21 cellular contexts compared by ENCODE assay signal in the genomic region with DNA sequence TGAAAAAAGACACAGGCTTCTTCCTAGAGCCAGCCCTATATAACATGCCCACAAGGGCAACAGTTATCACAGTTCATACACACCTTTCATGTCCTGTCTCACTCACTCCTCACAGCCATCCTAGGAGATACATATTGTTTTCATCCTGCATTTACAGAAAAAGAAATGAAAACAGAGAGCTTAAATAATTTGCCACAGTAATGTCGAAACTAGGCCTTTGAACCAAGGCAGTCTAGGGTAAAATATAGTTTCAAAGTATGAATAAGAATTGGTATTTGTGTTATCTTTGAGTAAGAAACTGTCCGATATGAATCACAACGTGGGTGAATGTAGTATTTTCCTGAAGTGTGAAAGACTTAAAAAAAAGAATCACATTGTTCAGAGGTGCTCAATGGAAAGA. TPM values are rescaled to one million over a fixed set of nuclear protein-coding genes. Genes with fewer than 3 reads are reported as not detected.
DNase-seq lines count a peak whose midpoint lies in the region; ATAC-seq, FAIRE-seq and TF ChIP-seq lines count a peak whose summit lies in the region.
"Had no signal": no experiment of that assay in that cellular context is flagged by ENCODE, and none has a peak within 500 bp of the region (broad histone marks: within the 10 kb centered on the region; RNA-seq: fewer than 3 reads in every experiment).

No MANE protein-coding gene starts in this region.

- TF ChIP-seq CTCF in left lung (IDR thresholded peaks at IDR 0.05) (no peak), D721Med (IDR thresholded peaks at IDR 0.05; ENCODE audit: insufficient read depth, missing control alignments) (no peak)

- H3K4me1 ChIP-seq in left lung: no peaks in the 10 kb centered on the region
- H3K4me1 ChIP-seq: spleen, upper lobe of right lung had no signal

- H3K27me3 Mint-ChIP-seq in activated T-cell treated with anti-CD3 and anti-CD28 coated beads, Interleukin-2, amount 50 U/mL, for 72 hours (ENCODE audit: low read depth): peaks cover 10% of the 10 kb centered on the region

- no peaks in the 10 kb centered on the region for H3K27me3 ChIP-seq in left lung
- H3K27me3 ChIP-seq: spleen, upper lobe of right lung had no signal

- H3K36me3 ChIP-seq in left lung: no peaks in the 10 kb centered on the region
- H3K36me3 ChIP-seq: upper lobe of right lung had no signal

- no peaks in the 10 kb centered on the region for H3K9me3 ChIP-seq in left lung
- H3K9me3 ChIP-seq: spleen, upper lobe of right lung had no signal

- no peaks in the 10 kb centered on the region for H3K9me3 Mint-ChIP-seq in activated T-cell treated with anti-CD3 and anti-CD28 coated beads, Interleukin-2, amount 50 U/mL, for 72 hours
- H3K9me3 Mint-ChIP-seq in stimulated activated effector memory CD8-positive, alpha-beta T cell treated with anti-CD3 and anti-CD28 coated beads, Interleukin-12 subunit alpha, Interleukin-12 subunit beta, amount 100 ng/mL, for 72 hours: no peaks in the 10 kb centered on the region
- H3K9me3 Mint-ChIP-seq: activated naive CD4-positive, alpha-beta T cell treated with anti-CD3 and anti-CD28 coated beads for 36 hours had no signal

- no peaks in the 10 kb centered on the region for H3K36me3 Mint-ChIP-seq in activated T-cell treated with anti-CD3 and anti-CD28 coated beads, Interleukin-2, amount 50 U/mL, for 72 hours (ENCODE audit: insufficient read depth in 2 of 2)
- no peaks in the 10 kb centered on the region for H3K36me3 Mint-ChIP-seq in stimulated activated effector memory CD8-positive, alpha-beta T cell treated with anti-CD3 and anti-CD28 coated beads, Interleukin-12 subunit alpha, Interleukin-12 subunit beta, amount 100 ng/mL, for 72 hours

- FAIRE-seq in D721Med (lab: Jason Lieb, UNC): no peak
- FAIRE-seq: A204.1 had no signal

- peak overlapping the region in 1 of 2 donors; percentile 40 for H3K4me3 Mint-ChIP-seq in activated T-cell treated with anti-CD3 and anti-CD28 coated beads, Interleukin-2, amount 50 U/mL, for 72 hours
- H3K4me3 Mint-ChIP-seq in stimulated activated effector memory CD8-positive, alpha-beta T cell treated with anti-CD3 and anti-CD28 coated beads, Interleukin-12 subunit alpha, Interleukin-12 subunit beta, amount 100 ng/mL, for 72 hours: no peak overlapping the region
- H3K4me3 Mint-ChIP-seq: activated naive CD4-positive, alpha-beta T cell treated with anti-CD3 and anti-CD28 coated beads for 36 hours had no signal

- ATAC-seq in activated T-cell treated with anti-CD3 and anti-CD28 coated beads, Interleukin-2, amount 50 U/mL, for 72 hours (replicated peaks in 1 of 2): peak; percentile 45 to 85
- ATAC-seq in GM21717 (IDR thresholded peaks at IDR 0.05; ENCODE audit: unreplicated experiment) (peak; percentile 86), HG03095 (IDR thresholded peaks at IDR 0.05; ENCODE audit: unreplicated experiment) (peak; percentile 87), left lung (no peak)
- peak; percentile 84 for ATAC-seq in stimulated activated effector memory CD8-positive, alpha-beta T cell treated with anti-CD3 and anti-CD28 coated beads, Interleukin-12 subunit alpha, Interleukin-12 subunit beta, amount 100 ng/mL, for 72 hours
- ATAC-seq: Panc1, upper lobe of right lung had no signal

- no peak overlapping the region for H3K27ac Mint-ChIP-seq in activated T-cell treated with anti-CD3 and anti-CD28 coated beads, Interleukin-2, amount 50 U/mL, for 72 hours
- no peak overlapping the region for H3K27ac Mint-ChIP-seq in stimulated activated effector memory CD8-positive, alpha-beta T cell treated with anti-CD3 and anti-CD28 coated beads, Interleukin-12 subunit alpha, Interleukin-12 subunit beta, amount 100 ng/mL, for 72 hours
- H3K27ac Mint-ChIP-seq: activated naive CD4-positive, alpha-beta T cell treated with anti-CD3 and anti-CD28 coated beads for 36 hours had no signal

- no peak for DNase-seq in activated T-cell treated with anti-CD3 and anti-CD28 coated beads, Interleukin-2, amount 50 U/mL, for 72 hours
- DNase-seq in activated T-cell treated with anti-CD3 and anti-CD28 coated beads, Interleukin-2, amount 50 U/mL, for 1 hour: no peak
- no peak for DNase-seq in stimulated activated effector memory CD8-positive, alpha-beta T cell treated with anti-CD3 and anti-CD28 coated beads, Interleukin-12 subunit alpha, Interleukin-12 subunit beta, amount 100 ng/mL, for 72 hours (ENCODE audit: low spot score in 2 of 2)
- DNase-seq in left lung (no peak), D721Med (ENCODE audit: insufficient read length, low spot score) (no peak), NOMO-1 (lab: John Stamatoyannopoulos, UW; ENCODE audit: unreplicated experiment in 2 of 2) (no peak)
- DNase-seq: activated CD4-positive, alpha-beta T cell treated with anti-CD3 and anti-CD28 coated beads, Interleukin-2, amount 50 U/mL, for 48 hours; activated naive CD4-positive, alpha-beta T cell treated with anti-CD3 and anti-CD28 coated beads for 36 hours; central memory CD4-positive, alpha-beta T cell; erythroblast; hippocampal formation; nucleus accumbens; spleen; upper lobe of right lung had no signal

- H3K4me1 Mint-ChIP-seq in activated T-cell treated with anti-CD3 and anti-CD28 coated beads, Interleukin-2, amount 50 U/mL, for 72 hours (ENCODE audit: low read depth): peaks cover 6% of the 10 kb centered on the region
- no peaks in the 10 kb centered on the region for H3K4me1 Mint-ChIP-seq in stimulated activated effector memory CD8-positive, alpha-beta T cell treated with anti-CD3 and anti-CD28 coated beads, Interleukin-12 subunit alpha, Interleukin-12 subunit beta, amount 100 ng/mL, for 72 hours

- intact Hi-C loops in left lung (cut with DNase I): no loop called here

- H3K4me3 ChIP-seq in left lung: no peak overlapping the region
- H3K4me3 ChIP-seq: lung, spleen, upper lobe of right lung had no signal

- no peak overlapping the region for H3K27ac ChIP-seq in left lung
- H3K27ac ChIP-seq: spleen, upper lobe of right lung had no signal

RNA-seq across cellular contexts. Expression of gene CLDN10, which starts 26.8 kb away (rescaled TPM):
- total RNA-seq in activated T-cell treated with anti-CD3 and anti-CD28 coated beads, Interleukin-2, amount 50 U/mL, for 72 hours: not detected
- total RNA-seq in left lung: 1 to 10 TPM; 1.3 to 1.9 TPM
- total RNA-seq: activated naive CD4-positive, alpha-beta T cell treated with anti-CD3 and anti-CD28 coated beads for 36 hours; LHCN-M2; T-helper 2 cell treated with Interferon-gamma antibody and Interleukin-4, amounts not matched to agents 100 ng/mL and 5 ng/mL, for 36 hours had no signal
